3 cellular contexts compared by ENCODE assay signal in genomic region chr6:104985875-104986274, GRCh38. TPM values are rescaled to one million over a fixed set of nuclear protein-coding genes. Genes with fewer than 3 reads are reported as not detected.
"Had no signal": no experiment of that assay in that cellular context is flagged by ENCODE, and none has a peak within 500 bp of the region (broad histone marks: within the 10 kb centered on the region; RNA-seq: fewer than 3 reads in every experiment).

No MANE protein-coding gene starts in this region.

RNA-seq across cellular contexts. Expression of gene LIN28B, which starts 29.0 kb away (rescaled TPM):
- total RNA-seq: GM23248, HFFc6 had no signal
- polyA plus RNA-seq: GM23248, IgD-negative memory B cell had no signal
